ENCODE assay signal across 21 cellular contexts in the genomic region with DNA sequence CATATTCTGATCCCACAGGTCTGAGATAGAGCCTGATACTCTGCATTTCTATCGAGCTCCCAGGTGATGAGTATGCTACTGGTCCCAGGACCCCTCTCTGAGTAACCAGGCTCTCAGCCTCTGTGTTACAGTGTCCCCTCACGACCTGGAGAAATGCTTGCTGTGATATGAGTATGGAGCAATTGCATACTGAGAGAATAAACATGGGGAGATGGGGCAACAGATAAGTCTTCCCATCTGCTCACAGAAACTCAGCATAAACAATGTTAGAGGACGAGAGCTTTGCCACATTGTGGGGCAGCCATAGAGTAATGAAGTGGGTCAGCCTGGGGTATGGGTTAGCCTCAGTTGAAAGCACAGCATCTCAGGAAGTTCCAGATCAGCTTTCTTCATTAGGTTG.
"Had no signal": no experiment of that assay in that cellular context is flagged by ENCODE, and none has a peak within 500 bp of the region (broad histone marks: within the 10 kb centered on the region; RNA-seq: fewer than 3 reads in every experiment).

No MANE protein-coding gene starts in this region.

- H3K27me3 ChIP-seq: esophagus muscularis mucosa, gastrocnemius medialis, left lung had no signal

- DNase-seq: dermis blood vessel endothelial cell; dorsolateral prefrontal cortex; effector CD4-positive, alpha-beta T cell; effector memory CD4-positive, alpha-beta T cell; foreskin fibroblast; foreskin melanocyte; gastrocnemius medialis; glutamatergic neuron; head of caudate nucleus; heart right ventricle; hippocampal formation; left cardiac atrium; left lung; left ventricle myocardium superior; lower lobe of right lung; mesendoderm; midbrain; naive thymus-derived CD4-positive, alpha-beta T cell; natural killer cell had no signal

- H3K27ac ChIP-seq: coronary artery, dorsolateral prefrontal cortex, esophagus muscularis mucosa, gastrocnemius medialis, heart right ventricle, left lung, lower lobe of right lung had no signal

- H3K4me3 ChIP-seq: coronary artery, dorsolateral prefrontal cortex, esophagus muscularis mucosa, gastrocnemius medialis, heart right ventricle, left lung, lower lobe of right lung had no signal

- H3K36me3 ChIP-seq: esophagus muscularis mucosa, gastrocnemius medialis, heart right ventricle, left lung, lower lobe of right lung had no signal

- H3K4me1 ChIP-seq: esophagus muscularis mucosa, gastrocnemius medialis, heart right ventricle, left lung, lower lobe of right lung had no signal

- H3K9me3 ChIP-seq: esophagus muscularis mucosa, gastrocnemius medialis, heart right ventricle, left lung, lower lobe of right lung had no signal
